In the genomic region with DNA sequence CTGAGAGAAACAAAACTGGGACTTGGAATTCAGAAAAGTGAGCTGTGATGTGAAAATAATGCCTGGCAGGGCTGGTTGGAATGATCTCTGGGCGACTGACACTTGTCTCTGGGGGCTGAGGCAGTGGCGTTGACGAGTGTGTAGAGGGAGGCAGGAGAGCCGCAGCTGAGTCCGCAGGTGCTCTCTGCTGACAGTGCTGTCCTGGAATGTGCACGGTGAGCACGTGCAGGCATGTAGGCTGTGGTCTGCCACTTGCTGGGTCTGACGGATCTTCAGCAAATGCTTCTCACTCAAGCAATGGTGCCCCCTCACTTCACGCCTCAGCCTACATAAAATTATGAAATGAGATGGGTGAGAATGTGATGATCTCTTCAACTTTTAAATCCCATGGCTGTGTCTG, we compare ENCODE assay signal across 27 cellular contexts. TPM values are rescaled to one million over a fixed set of nuclear protein-coding genes. Genes with fewer than 3 reads are reported as not detected.
"Had no signal": no experiment of that assay in that cellular context is flagged by ENCODE, and none has a peak within 500 bp of the region (broad histone marks: within the 10 kb centered on the region; RNA-seq: fewer than 3 reads in every experiment).

No MANE protein-coding gene starts in this region.

- DNase-seq: activated CD4-positive, alpha-beta memory T cell treated with anti-CD3 and anti-CD28 coated beads, Interleukin-2, amount 10 ng/mL, durations not matched to agents 7 days and 5 days; activated CD4-positive, alpha-beta T cell treated with anti-CD3 and anti-CD28 coated beads for 4 hours; activated CD4-positive, CD25-positive, alpha-beta regulatory T cell; activated gamma-delta T cell; activated naive CD4-positive, alpha-beta T cell treated with anti-CD3 and anti-CD28 coated beads, Interleukin-2, amount 50 U/mL, for 16 hours; activated naive CD8-positive, alpha-beta T cell treated with anti-CD3 and anti-CD28 coated beads, Interleukin-2, amount 50 U/mL, for 24 hours; anterior cingulate cortex; caudate nucleus; effector CD8-positive, alpha-beta T cell; glutamatergic neuron; immature natural killer cell; kidney glomerular epithelial cell; nephron progenitor cell; nucleus accumbens; right cardiac atrium; stimulated activated CD4-positive, alpha-beta T cell treated with anti-CD3 and anti-CD28 coated beads, Interleukin-2, amount 100 ng/mL, for 24 hours; stimulated activated naive CD8-positive, alpha-beta T cell treated with anti-CD3 and anti-CD28 coated beads, Interleukin-15, amount 100 ng/mL, for 72 hours; T-helper 17 cell; tibial artery had no signal

- H3K36me3 ChIP-seq: left lung, tibial artery, vagina had no signal

- H3K9me3 ChIP-seq: vagina had no signal

- H3K4me1 ChIP-seq: left lung, parathyroid adenoma, tibial artery, vagina had no signal

- H2AFZ ChIP-seq: hepatocyte, parathyroid adenoma had no signal

- H3K4me3 ChIP-seq: hepatocyte, left lung, skin epidermis, tibial artery, vagina had no signal

- H3K27me3 ChIP-seq: hepatocyte, left lung, tibial artery, vagina had no signal

- H3K79me2 ChIP-seq: hepatocyte, parathyroid adenoma had no signal

- H3K4me2 ChIP-seq: hepatocyte had no signal

- H3K9ac ChIP-seq: parathyroid adenoma had no signal

- H3K27ac ChIP-seq: hepatocyte, left lung, parathyroid adenoma, skin epidermis, tibial artery, vagina had no signal

RNA-seq across cellular contexts. Expression of gene SALL3, which starts 51.1 kb away (rescaled TPM):
- total RNA-seq: activated CD4-positive, alpha-beta memory T cell treated with anti-CD3 and anti-CD28 coated beads, Interleukin-2, amount 10 ng/mL, durations not matched to agents 7 days and 5 days; activated T-helper 1 cell treated with anti-CD3 and anti-CD28 coated beads, Interleukin-12 subunit alpha, Interleukin-12 subunit beta, Interleukin-2, Interleukin-4 antibody, amounts not matched to agents 30 ng/mL and 10 ng/mL and 1 ng/mL, durations not matched to agents 14 hours and 24 hours and 36 hours; esophagus mucosa; left lung; lung microvascular endothelial cell; T-helper 17 cell had no signal
- polyA plus RNA-seq: immature natural killer cell had no signal
